Comparison of ENCODE assay signal across 16 cellular contexts in the genomic region with DNA sequence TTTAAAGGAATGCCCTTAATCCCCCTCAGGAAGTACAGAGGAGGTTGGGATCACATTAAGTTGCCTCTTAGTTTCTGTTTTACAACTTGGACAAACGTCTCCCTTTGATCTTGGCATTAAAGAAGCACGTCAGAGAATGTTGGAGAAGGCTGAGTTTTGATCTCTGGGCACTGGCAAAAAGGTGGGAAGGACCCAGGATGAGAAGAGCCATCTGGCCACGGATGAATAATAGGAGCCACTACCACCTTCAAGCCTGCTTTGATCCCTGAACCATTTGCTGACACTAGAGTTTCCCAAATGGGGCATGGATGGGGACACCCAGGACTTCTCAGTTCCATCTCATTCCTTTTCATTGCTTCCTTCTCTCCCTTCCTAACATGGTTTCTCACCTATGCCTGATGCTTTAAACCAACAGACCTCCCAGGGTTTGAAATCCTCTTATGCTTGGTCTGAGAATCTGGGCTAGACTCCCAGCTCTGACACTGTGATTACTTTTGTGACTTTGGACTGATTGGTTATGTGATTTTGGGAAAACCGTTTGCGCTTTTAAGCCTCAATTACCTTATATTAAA. TPM values are rescaled to one million over a fixed set of nuclear protein-coding genes. Genes with fewer than 3 reads are reported as not detected.
A peak's percentile ranks its signal among the peaks of the same experiment; 100 is the strongest.
DNase-seq lines count a peak whose midpoint lies in the region; ATAC-seq and TF ChIP-seq lines count a peak whose summit lies in the region.
"Had no signal": no experiment of that assay in that cellular context is flagged by ENCODE, and none has a peak within 500 bp of the region (broad histone marks: within the 10 kb centered on the region; RNA-seq: fewer than 3 reads in every experiment).

No MANE protein-coding gene starts in this region.

- H3K9me3 Mint-ChIP-seq in chondrocyte (ENCODE audit: low read depth) = no peaks in the 10 kb centered on the region
- H3K9me3 Mint-ChIP-seq: CD4-positive, alpha-beta memory T cell had no signal

- H3K4me3 ChIP-seq in BLaER1 treated with 17β-estradiol and CSF1 and Interleukin-3, amounts not matched to agents 10 nM and 100 nM = no peak overlapping the region
- H3K4me3 ChIP-seq in HCT116 (replicated peaks in 1 of 2; ENCODE audit: low read depth in 1 of 2, low read length in 2 of 2) (no peak overlapping the region), neutrophil (ENCODE audit: low read depth in 1 of 2, low read length in 1 of 2) (no peak overlapping the region)
- H3K4me3 ChIP-seq: A549 had no signal

- peaks cover 23 to 81% (median 47%) of the 10 kb centered on the region in 11 experiments for H3K36me3 ChIP-seq in BLaER1 treated with 17β-estradiol and CSF1 and Interleukin-3, amounts not matched to agents 10 nM and 100 nM
- H3K36me3 ChIP-seq in HCT116 (ENCODE audit: control insufficient read depth in 1 of 2, insufficient read depth in 2 of 2, low read length in 2 of 2) = peaks cover 8 to 10% of the 10 kb centered on the region in 2 experiments; a peak in 2 of 4 replicates
- H3K36me3 ChIP-seq in neutrophil = peaks cover 4% of the 10 kb centered on the region

- peaks cover 4 to 89% (median 66%) of the 10 kb centered on the region in 11 experiments; a peak in 19 of 22 replicates for H4K20me1 ChIP-seq in BLaER1 treated with 17β-estradiol and CSF1 and Interleukin-3, amounts not matched to agents 10 nM and 100 nM
- peaks cover 6% of the 10 kb centered on the region; the same call in 1 of the 2 replicates for H4K20me1 ChIP-seq in HCT116 (ENCODE audit: insufficient read depth)

- intact Hi-C loops in HCT116 (cut with micrococcal nuclease) = no loop called here

- no peak for ATAC-seq in HCT116
- ATAC-seq in GM21529 (IDR thresholded peaks at IDR 0.05; ENCODE audit: unreplicated experiment) = no peak
- ATAC-seq: A549 had no signal

- peak overlapping the region; percentile 17 for H3K27ac Mint-ChIP-seq in chondrocyte (ENCODE audit: unreplicated experiment)

- peak overlapping the region; percentile 4 to 98 (median 33); a peak in 16 of 22 replicates for H3K4me2 ChIP-seq in BLaER1 treated with 17β-estradiol and CSF1 and Interleukin-3, amounts not matched to agents 10 nM and 100 nM
- no peak overlapping the region for H3K4me2 ChIP-seq in HCT116 (ENCODE audit: low read length)
- H3K4me2 ChIP-seq: A549 had no signal

- peaks cover 0 to 18% (median 13%) of the 10 kb centered on the region in 11 experiments; a peak in 15 of 22 replicates for H3K9me3 ChIP-seq in BLaER1 treated with 17β-estradiol and CSF1 and Interleukin-3, amounts not matched to agents 10 nM and 100 nM (replicated peaks in 1 of 11)
- no peaks in the 10 kb centered on the region; a peak in 1 of 4 replicates for H3K9me3 ChIP-seq in HCT116 (ENCODE audit: control insufficient read depth in 1 of 2, insufficient read depth in 1 of 2, low read depth in 1 of 2, low read length in 2 of 2)
- H3K9me3 ChIP-seq in neutrophil = no peaks in the 10 kb centered on the region
- H3K9me3 ChIP-seq: A549 had no signal

- no peaks in the 10 kb centered on the region for H3K27me3 ChIP-seq in BLaER1 treated with 17β-estradiol and CSF1 and Interleukin-3, amounts not matched to agents 10 nM and 100 nM
- H3K27me3 ChIP-seq in HCT116 (ENCODE audit: insufficient read depth, low read length) = no peaks in the 10 kb centered on the region
- H3K27me3 ChIP-seq in neutrophil = no peaks in the 10 kb centered on the region

- peaks cover 99% of the 10 kb centered on the region for H3K79me2 ChIP-seq in HCT116 (ENCODE audit: insufficient read depth, low read length)

- H3K4me3 Mint-ChIP-seq in chondrocyte (ENCODE audit: unreplicated experiment) = no peak overlapping the region
- H3K4me3 Mint-ChIP-seq: CD4-positive, alpha-beta memory T cell had no signal

- TF ChIP-seq CTCF in HCT116 (IDR thresholded peaks at IDR 0.05 in 2 of 3, conservative IDR thresholded peaks at IDR 0.05 in 1 of 3; ENCODE audit: borderline replicate concordance in 1 of 3, insufficient read depth in 1 of 3, low read depth in 2 of 3, low read length in 2 of 3) = no peak
- no peak for TF ChIP-seq CTCF in chondrocyte (IDR thresholded peaks at IDR 0.05)
- TF ChIP-seq CTCF in neutrophil (IDR thresholded peaks at IDR 0.05) = no peak
- no peak for TF ChIP-seq CTCF in RWPE1 (conservative IDR thresholded peaks at IDR 0.05; ENCODE audit: low read depth)

- no peak for TF ChIP-seq POLR2A in HCT116 (IDR thresholded peaks at IDR 0.05; ENCODE audit: borderline replicate concordance, extremely low read depth, insufficient read depth, insufficient read length)

- peak overlapping the region in 4 of 11 experiments; percentile 33 to 99 (median 98); a peak in 7 of 22 replicates for H3K27ac ChIP-seq in BLaER1 treated with 17β-estradiol and CSF1 and Interleukin-3, amounts not matched to agents 10 nM and 100 nM
- H3K27ac ChIP-seq in HCT116 (ENCODE audit: low read depth, low read length) (no peak overlapping the region), neutrophil (peak overlapping the region; percentile 96), RWPE1 (no peak overlapping the region)
- H3K27ac ChIP-seq: A549 had no signal

- POLR2A ChIA-PET in HCT116 (lab: Charles Lee) = no interaction called here
- POLR2A ChIA-PET in RWPE1 (lab: Yijun Ruan, JAX; ENCODE audit: low non-redundant PET) = no interaction called here

- peaks cover 53% of the 10 kb centered on the region for H3K4me1 Mint-ChIP-seq in chondrocyte (ENCODE audit: low read depth)

- no TSS peak for BruUV-seq in HCT116 (replicated peaks; lab: Mats Ljungman, UMichigan)

- DNase-seq in HCT116 (ENCODE audit: low read depth, low spot score) (no peak), chondrocyte (ENCODE audit: low spot score) (no peak), RWPE1 (ENCODE audit: low spot score) (no peak), NOMO-1 treated with DMSO at 0.1 percent for 48 hours (lab: John Stamatoyannopoulos, UW; ENCODE audit: unreplicated experiment) (no peak)
- DNase-seq in stimulated activated CD4-positive, alpha-beta T cell treated with anti-CD3 and anti-CD28 coated beads, Interleukin-1b, Interleukin-23, amount 100 ng/mL, for 48 hours = no peak
- DNase-seq: CD4-positive, alpha-beta memory T cell; DMS153; H7; MV-4-11; NCI-H1417 treated with DMSO at 0.1 percent for 48 hours; NCI-H2029; NCI-H510A had no signal

- H3K4me1 ChIP-seq in BLaER1 treated with 17β-estradiol and CSF1 and Interleukin-3, amounts not matched to agents 10 nM and 100 nM = peaks cover 50 to 91% (median 70%) of the 10 kb centered on the region in 10 experiments
- H3K4me1 ChIP-seq in HCT116 (ENCODE audit: control insufficient read depth in 1 of 2, insufficient read depth in 2 of 2, low read length in 2 of 2) (peaks cover 6 to 9% of the 10 kb centered on the region in 2 experiments), neutrophil (ENCODE audit: control insufficient read depth in 1 of 2, insufficient read depth in 1 of 2, low read depth in 1 of 2, low read length in 1 of 2) (peaks cover 51 to 54% of the 10 kb centered on the region in 2 experiments)

- H3K9ac ChIP-seq in BLaER1 treated with 17β-estradiol and CSF1 and Interleukin-3, amounts not matched to agents 10 nM and 100 nM = peak overlapping the region in 1 of 11 experiments; percentile 36; a peak in 2 of 22 replicates
- no peak overlapping the region for H3K9ac ChIP-seq in HCT116 (ENCODE audit: low read length)

- no peak for TF ChIP-seq RAD21 in HCT116 (IDR thresholded peaks at IDR 0.05; ENCODE audit: low read depth)

- H2AFZ ChIP-seq in HCT116 (ENCODE audit: low read depth, low read length, poor library complexity, severe bottlenecking) = no peak overlapping the region

- no peaks in the 10 kb centered on the region for H3K27me3 Mint-ChIP-seq in chondrocyte (ENCODE audit: low read depth)
- H3K27me3 Mint-ChIP-seq: CD4-positive, alpha-beta memory T cell had no signal

- no peaks in the 10 kb centered on the region for H3K9me2 ChIP-seq in HCT116 (ENCODE audit: insufficient read depth)

- CTCF ChIA-PET in HCT116 (lab: Charles Lee) (no interaction called here), RWPE1 (lab: Yijun Ruan, JAX) (no interaction called here)

- peaks cover 3% of the 10 kb centered on the region for H3K36me3 Mint-ChIP-seq in chondrocyte (ENCODE audit: low read depth)

- RAD21 ChIA-PET in HCT116 (lab: Charles Lee; ENCODE audit: low non-redundant PET in 1 of 2, low total read pairs in 2 of 2, uncharacterized antibody in 2 of 2, unreplicated experiment in 2 of 2) = no interaction called here

TF ChIP-seq in HCT116, 20 proteins besides CTCF, POLR2A, EP300 and RAD21:
- TF ChIP-seq MAX (IDR thresholded peaks at IDR 0.05) (no peak), CEBPB (IDR thresholded peaks at IDR 0.05; ENCODE audit: low read depth) (no peak), TCF7L2 (IDR thresholded peaks at IDR 0.05; ENCODE audit: borderline replicate concordance, extremely low read depth, insufficient read depth, insufficient read length) (peak; percentile 34), SIN3A (IDR thresholded peaks at IDR 0.05; ENCODE audit: low read depth) (no peak)

RNA-seq across cellular contexts. Expression of gene TM9SF4, which starts 5.8 kb away (rescaled TPM):
- total RNA-seq in HCT116 (2021; ENCODE audit: unreplicated experiment) (51.2 TPM), chondrocyte (64.8 to 87.9 TPM (median 83.7 TPM) in 3 replicates)
- 39.6 and 40.1 TPM in 2 replicates for polyA plus RNA-seq in HCT116 (2012)
